9 cellular contexts compared by ENCODE assay signal in genomic region chr3:69058180-69058946, GRCh38. TPM values are rescaled to one million over a fixed set of nuclear protein-coding genes. Genes with fewer than 3 reads are reported as not detected.
DNase-seq lines count a peak whose midpoint lies in the region; ATAC-seq and TF ChIP-seq lines count a peak whose summit lies in the region.
"Had no signal": no experiment of that assay in that cellular context is flagged by ENCODE, and none has a peak within 500 bp of the region (broad histone marks: within the 10 kb centered on the region; RNA-seq: fewer than 3 reads in every experiment).

No MANE protein-coding gene starts in this region.

- H3K9ac ChIP-seq in duodenal mucosa (ENCODE audit: low read depth in 1 of 2, low read length in 2 of 2): no peak overlapping the region

- H3K27ac ChIP-seq in duodenal mucosa (ENCODE audit: low read depth, low read length): peak overlapping the region; percentile 11
- H3K27ac ChIP-seq: VCaP had no signal

- H3K27me3 ChIP-seq in duodenal mucosa (ENCODE audit: control insufficient read depth in 1 of 2, insufficient read depth in 2 of 2, low read length in 2 of 2): no peaks in the 10 kb centered on the region
- no peaks in the 10 kb centered on the region for H3K27me3 ChIP-seq in BE2C

- ATAC-seq in GM18498 (IDR thresholded peaks at IDR 0.05; ENCODE audit: unreplicated experiment) (peak; percentile 99), GM21447 (IDR thresholded peaks at IDR 0.05; ENCODE audit: unreplicated experiment) (peak; percentile 98), HG03558 (IDR thresholded peaks at IDR 0.05; ENCODE audit: extremely low read depth, unreplicated experiment) (peak; percentile 90)

- H3K9me3 ChIP-seq in duodenal mucosa (ENCODE audit: control insufficient read depth in 1 of 2, low read length in 2 of 2) (no peaks in the 10 kb centered on the region), BE2C (no peaks in the 10 kb centered on the region)

- DNase-seq in BE2C (no peak), NCI-H1930 (lab: John Stamatoyannopoulos, UW) (no peak), kidney glomerular epithelial cell (lab: John Stamatoyannopoulos, UW) (no peak), T-helper 9 cell (no peak)

- no peak overlapping the region for H3K4me3 ChIP-seq in duodenal mucosa (ENCODE audit: low read depth in 1 of 2, low read length in 2 of 2)
- H3K4me3 ChIP-seq in BE2C (ENCODE audit: low read depth, low read length): no peak overlapping the region

- H3K36me3 ChIP-seq in duodenal mucosa (ENCODE audit: control insufficient read depth in 1 of 2, insufficient read depth in 2 of 2, low read length in 2 of 2) (peaks cover 8 to 43% of the 10 kb centered on the region in 2 donors), BE2C (peaks cover 43% of the 10 kb centered on the region)

- H3K4me1 ChIP-seq in duodenal mucosa (ENCODE audit: control insufficient read depth in 1 of 2, insufficient read depth in 2 of 2, low read length in 2 of 2) (peaks cover 0 to 6% of the 10 kb centered on the region in 2 donors), BE2C (no peaks in the 10 kb centered on the region)

- TF ChIP-seq CTCF in BE2C (IDR thresholded peaks at IDR 0.05; ENCODE audit: low read depth, low read length): no peak

RNA-seq across cellular contexts. Expression of gene TMF1, which starts 6.2 kb away (rescaled TPM):
- polyA plus RNA-seq in BE2C (2012; ENCODE audit: insufficient read depth, insufficient read length, low read depth): 13.7 TPM

RNA-seq across cellular contexts. Expression of gene UBA3, which starts 21.8 kb away (rescaled TPM):
- polyA plus RNA-seq in BE2C (2012; ENCODE audit: insufficient read depth, insufficient read length, low read depth): 58.1 TPM

RNA-seq across cellular contexts. Expression of gene ARL6IP5, which starts 26.4 kb away (rescaled TPM):
- 153 TPM for polyA plus RNA-seq in BE2C (2012; ENCODE audit: insufficient read depth, insufficient read length, low read depth)

RNA-seq across cellular contexts. Expression of gene EOGT, which starts 44.9 kb away (rescaled TPM):
- polyA plus RNA-seq in BE2C (2012; ENCODE audit: insufficient read depth, insufficient read length, low read depth): 3.4 TPM
